19 cellular contexts compared by ENCODE assay signal in the genomic region with DNA sequence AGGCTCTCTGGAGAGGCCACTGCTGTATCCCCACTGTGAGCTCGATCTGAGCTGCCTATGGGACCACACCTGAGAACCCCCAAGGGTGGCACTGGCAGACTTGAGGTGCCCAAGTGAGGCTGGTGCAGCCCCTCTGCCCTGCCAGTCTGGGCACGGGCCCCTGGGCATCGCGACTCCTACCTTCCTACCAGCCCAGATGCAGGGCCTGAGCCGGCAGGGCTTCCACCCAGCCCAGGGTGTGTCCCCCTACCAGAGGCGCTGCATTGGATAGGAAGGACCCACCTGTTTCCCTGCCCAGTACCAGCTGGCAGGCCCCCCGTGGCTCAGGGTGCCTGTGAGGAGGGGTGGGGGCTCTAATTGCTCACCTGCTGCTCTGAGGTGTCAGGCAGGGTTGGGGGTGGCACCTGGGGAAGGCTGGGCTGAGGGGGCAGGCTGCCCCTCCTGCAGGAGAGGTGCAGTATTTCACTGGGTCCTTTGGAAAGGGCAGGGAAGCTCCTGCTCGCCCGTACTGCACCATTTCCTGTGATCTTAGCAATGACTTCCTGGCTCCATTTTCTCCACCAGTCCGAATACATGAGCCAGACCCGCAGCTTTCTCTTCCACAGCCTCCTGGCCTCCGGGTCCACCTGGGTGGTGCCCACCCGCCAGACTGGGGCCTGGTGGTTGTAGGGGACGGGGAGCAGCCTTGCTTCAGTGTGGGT. TPM values are rescaled to one million over a fixed set of nuclear protein-coding genes. Genes with fewer than 3 reads are reported as not detected.
DNase-seq lines count a peak whose midpoint lies in the region; ATAC-seq, FAIRE-seq and TF ChIP-seq lines count a peak whose summit lies in the region.
"Had no signal": no experiment of that assay in that cellular context is flagged by ENCODE, and none has a peak within 500 bp of the region (broad histone marks: within the 10 kb centered on the region; RNA-seq: fewer than 3 reads in every experiment).

No MANE protein-coding gene starts in this region.

- H4K20me1 ChIP-seq in HepG2 (ENCODE audit: insufficient read depth, low read length) = peaks cover 2% of the 10 kb centered on the region; the same call in 1 of the 2 replicates

- H3K27me3 ChIP-seq in right lobe of liver (no peaks in the 10 kb centered on the region), HepG2 (ENCODE audit: control insufficient read depth in 1 of 2, insufficient read depth in 2 of 2, low read length in 2 of 2) (no peaks in the 10 kb centered on the region), aorta (ENCODE audit: control insufficient read depth in 1 of 2, insufficient read depth in 2 of 2, low read length in 1 of 2) (no peaks in the 10 kb centered on the region)
- H3K27me3 ChIP-seq: pancreas had no signal

- H3K27ac ChIP-seq in right lobe of liver = no peak overlapping the region
- no peak overlapping the region for H3K27ac ChIP-seq in HepG2 (ENCODE audit: extremely low read length, insufficient read depth, low read length)
- H3K27ac ChIP-seq in aorta (ENCODE audit: low read depth in 1 of 2, low read length in 2 of 2) = no peak overlapping the region
- H3K27ac ChIP-seq: KMS-11, pancreas, VCaP had no signal

- intact Hi-C loops in right lobe of liver (cut with DNase I) (no loop called here), HepG2 (cut with micrococcal nuclease; ENCODE audit: unreplicated experiment) (no loop called here), activated B cell treated with CpG ODN at 0.5 μM for 24 hours (cut with micrococcal nuclease) (no loop called here), aorta (cut with DNase I) (no loop called here)

- peak overlapping the region; percentile 44 for H3K4me3 Mint-ChIP-seq in activated B cell treated with CpG ODN at 0.5 μM for 24 hours
- H3K4me3 Mint-ChIP-seq: activated CD4-positive, alpha-beta memory T cell treated with anti-CD3 and anti-CD28 coated beads, Interleukin-2, amount 10 ng/mL, durations not matched to agents 7 days and 5 days; CD8-positive, alpha-beta memory T cell had no signal

- DNase-seq in right lobe of liver (peak; percentile 14 to 39 (median 32)), HepG2 (ENCODE audit: low spot score) (no peak), NCI-H1105 (lab: John Stamatoyannopoulos, UW) (peak; percentile 92), activated B cell treated with CpG ODN at 0.5 μM for 24 hours (no peak), aorta (peak; percentile 22 to 57), NCI-H2107 treated with DMSO at 0.1 percent for 48 hours (lab: John Stamatoyannopoulos, UW; ENCODE audit: unreplicated experiment) (no peak), GM12891 (ENCODE audit: insufficient read length, low spot score) (no peak)
- DNase-seq: activated CD4-positive, alpha-beta memory T cell treated with anti-CD3 and anti-CD28 coated beads, Interleukin-2, amount 10 ng/mL, durations not matched to agents 7 days and 5 days; dermis blood vessel endothelial cell; naive B cell; NCI-H1694; NCI-H524 treated with DMSO at 0.1 percent for 48 hours; small intestine had no signal

- H3K36me3 Mint-ChIP-seq in activated B cell treated with CpG ODN at 0.5 μM for 24 hours (ENCODE audit: low read depth) = no peaks in the 10 kb centered on the region
- H3K36me3 Mint-ChIP-seq: CD8-positive, alpha-beta memory T cell; naive B cell had no signal

- no peak for TF ChIP-seq EP300 in HepG2 (IDR thresholded peaks at IDR 0.05; ENCODE audit: low read depth in 2 of 2, low read length in 2 of 2)
- TF ChIP-seq EP300 in HepG2 (CRISPR knock-in tag; IDR thresholded peaks at IDR 0.05; ENCODE audit: borderline replicate concordance) = no peak

- no peaks in the 10 kb centered on the region for H3K27me3 Mint-ChIP-seq in activated B cell treated with CpG ODN at 0.5 μM for 24 hours

- H3K4me1 ChIP-seq in right lobe of liver (peaks cover 0 to 3% (median 1%) of the 10 kb centered on the region in 4 donors), HepG2 (ENCODE audit: insufficient read depth, low read length) (peaks cover 37% of the 10 kb centered on the region), aorta (ENCODE audit: control insufficient read depth in 1 of 2, insufficient read depth in 2 of 2, low read length in 2 of 2) (no peaks in the 10 kb centered on the region)

- no peak overlapping the region for H3K9ac ChIP-seq in HepG2 (ENCODE audit: insufficient read depth, low read depth, low read length)
- H3K9ac ChIP-seq: KMS-11 had no signal

- H3K36me3 ChIP-seq in right lobe of liver (no peaks in the 10 kb centered on the region), HepG2 (replicated peaks in 1 of 2; ENCODE audit: control insufficient read depth in 1 of 2, insufficient read depth in 2 of 2, low read length in 2 of 2) (no peaks in the 10 kb centered on the region), aorta (ENCODE audit: control insufficient read depth in 1 of 2, insufficient read depth in 2 of 2, low read length in 1 of 2) (no peaks in the 10 kb centered on the region)
- H3K36me3 ChIP-seq: pancreas had no signal

- CTCF ChIA-PET in HepG2 (lab: Yijun Ruan, JAX; ENCODE audit: low intra/inter-chr PET ratio, low total read pairs) (no interaction called here), activated B cell treated with CpG ODN at 0.5 μM for 24 hours (lab: Charles Lee) (interaction anchor here (0.8 kb wide), 1 partner anchor 44 kb away, joined by 3 read pairs; no protein-coding TSS in a partner anchor)

- no peak overlapping the region for H3K4me2 ChIP-seq in HepG2 (ENCODE audit: low read depth, low read length)
- H3K4me2 ChIP-seq: KMS-11 had no signal

- no peaks in the 10 kb centered on the region for H3K79me2 ChIP-seq in HepG2 (ENCODE audit: insufficient read depth, low read length)

- H3K4me1 Mint-ChIP-seq in activated B cell treated with CpG ODN at 0.5 μM for 24 hours = peaks cover 50% of the 10 kb centered on the region
- H3K4me1 Mint-ChIP-seq: CD8-positive, alpha-beta memory T cell had no signal

- no peak for TF ChIP-seq POLR2A in right lobe of liver (IDR thresholded peaks at IDR 0.05)
- TF ChIP-seq POLR2A in HepG2 (IDR thresholded peaks at IDR 0.05; ENCODE audit: insufficient read depth in 1 of 2, low read depth in 2 of 2, low read length in 2 of 2) = no peak
- TF ChIP-seq POLR2A in GM12891 (IDR thresholded peaks at IDR 0.05; ENCODE audit: low read depth, low read length) = no peak

- H3K4me3 ChIP-seq in right lobe of liver = no peak overlapping the region
- H3K4me3 ChIP-seq in HepG2 (replicated peaks in 1 of 3; ENCODE audit: insufficient read depth in 1 of 3, low read depth in 2 of 3, low read length in 3 of 3) = no peak overlapping the region
- no peak overlapping the region for H3K4me3 ChIP-seq in aorta (ENCODE audit: low read length in 2 of 2)
- H3K4me3 ChIP-seq: pancreas had no signal

- H2AFZ ChIP-seq in HepG2 (ENCODE audit: low read length) = no peak overlapping the region

- H3K9me3 ChIP-seq in right lobe of liver = no peaks in the 10 kb centered on the region
- no peaks in the 10 kb centered on the region for H3K9me3 ChIP-seq in HepG2 (ENCODE audit: low read length)
- H3K9me3 ChIP-seq in aorta (ENCODE audit: control insufficient read depth, low read length) = no peaks in the 10 kb centered on the region
- H3K9me3 ChIP-seq: pancreas had no signal

- no TSS peak for BruUV-seq in HepG2 (replicated peaks; lab: Mats Ljungman, UMichigan)

- in situ Hi-C loops in HepG2 (cut with HindIII; ENCODE audit: extremely low pct_ligation_motif_present, low pct_unique_long_range_greater_than_20kb) = no loop called here

- ATAC-seq in right lobe of liver (no peak), HepG2 (no peak), activated B cell treated with CpG ODN at 0.5 μM for 24 hours (ENCODE audit: low read depth) (no peak), aorta (ENCODE audit: low FRiP score) (no peak), HG02973 (IDR thresholded peaks at IDR 0.05; ENCODE audit: unreplicated experiment) (no peak)
- ATAC-seq: pancreas had no signal

- H3K9me3 Mint-ChIP-seq in activated B cell treated with CpG ODN at 0.5 μM for 24 hours = no peaks in the 10 kb centered on the region
- H3K9me3 Mint-ChIP-seq: activated CD4-positive, alpha-beta memory T cell treated with anti-CD3 and anti-CD28 coated beads, Interleukin-2, amount 10 ng/mL, durations not matched to agents 7 days and 5 days; CD8-positive, alpha-beta memory T cell; naive B cell had no signal

- no peak for TF ChIP-seq RAD21 in HepG2 (CRISPR knock-in tag; IDR thresholded peaks at IDR 0.05)

- peak overlapping the region; percentile 91 for H3K27ac Mint-ChIP-seq in activated B cell treated with CpG ODN at 0.5 μM for 24 hours
- H3K27ac Mint-ChIP-seq: activated CD4-positive, alpha-beta memory T cell treated with anti-CD3 and anti-CD28 coated beads, Interleukin-2, amount 10 ng/mL, durations not matched to agents 7 days and 5 days; CD8-positive, alpha-beta memory T cell had no signal

- TF ChIP-seq CTCF in right lobe of liver (IDR thresholded peaks at IDR 0.05) (no peak), HepG2 (CRISPR knock-in tag; IDR thresholded peaks at IDR 0.05) (no peak), activated B cell treated with CpG ODN at 0.5 μM for 24 hours (IDR thresholded peaks at IDR 0.05) (no peak)

- FAIRE-seq in HepG2 (lab: Jason Lieb, UNC) (no peak), GM12891 (lab: Jason Lieb, UNC) (no peak)
- FAIRE-seq: pancreas, small intestine had no signal

- POLR2A ChIA-PET in HepG2 (lab: Yijun Ruan, JAX) = no interaction called here
- POLR2A ChIA-PET in activated B cell treated with CpG ODN at 0.5 μM for 24 hours (lab: Charles Lee) = interaction anchor here (0.9 to 4.9 kb wide), 5 partner anchors 8 to 14 kb away, joined by 3 to 89 read pairs (median 3); a partner anchor contains a TSS

- WGBS in right lobe of liver (ENCODE audit: insufficient coverage, low coverage, low lambda C conversion rate, missing lambda C conversion rate) = no CpG with 5 or more reads among the region's 14 CpGs
- WGBS in HepG2 (ENCODE audit: low lambda C conversion rate) = 84% methylated on average over 7 of the region's 14 CpGs
- WGBS in aorta, 2 donors = 86 to 89% methylated on average over 14 of the region's 14 CpGs

RNA-seq across cellular contexts. Expression of a gene that starts 11.8 kb away (rescaled TPM):
- 1 to 10 TPM in 2 of 6 experiments, under 1 TPM in 4; 0.05 to 2.3 (median 0.32) TPM for total RNA-seq in right lobe of liver
- 0.69 and 1.1 TPM in 2 replicates for total RNA-seq in HepG2 (2016; rRNA removed; fragmentation: Illumina TruSeq; extraction: Trizol)
- 0.35 and 0.51 TPM in 2 replicates for total RNA-seq in HepG2 (2016; cell fraction: cytosol; rRNA removed; fragmentation: Illumina TruSeq; extraction: Trizol; ENCODE audit: low read depth)
- 0.39 and 1.1 TPM in 2 replicates for total RNA-seq in HepG2 (2016; cell fraction: insoluble cytoplasmic fraction; rRNA removed; fragmentation: Illumina TruSeq; extraction: Trizol)
- 1.3 and 1.4 TPM in 2 replicates for total RNA-seq in HepG2 (2016; cell fraction: membrane; rRNA removed; fragmentation: Illumina TruSeq; extraction: Trizol)
- total RNA-seq in HepG2 (2016; cell fraction: nucleus; rRNA removed; fragmentation: Illumina TruSeq; extraction: Trizol) = 1.7 and 2.1 TPM in 2 replicates
- 0.49 and 0.59 TPM in 2 replicates for polyA plus RNA-seq in HepG2 (2011; rRNA removed)
- 0.10 and 0.28 TPM in 2 replicates for polyA plus RNA-seq in HepG2 (2011; cell fraction: cytosol; rRNA removed)
- 1.8 and 3.5 TPM in 2 replicates for polyA plus RNA-seq in HepG2 (2011; cell fraction: nucleus; rRNA removed)
- polyA plus RNA-seq in HepG2 (2012) = 0.37 and 0.74 TPM in 2 replicates
- polyA plus RNA-seq in HepG2 (2016; cell fraction: cytosol; fragmentation: Illumina TruSeq; extraction: Trizol; ENCODE audit: low read depth) = 0.45 and 0.53 TPM in 2 replicates
- polyA plus RNA-seq in HepG2 (2016; cell fraction: insoluble cytoplasmic fraction; fragmentation: Illumina TruSeq; extraction: Trizol; ENCODE audit: low read depth) = 1.5 and 1.9 TPM in 2 replicates
- polyA plus RNA-seq in HepG2 (2016; cell fraction: membrane; fragmentation: Illumina TruSeq; extraction: Trizol; ENCODE audit: low read depth) = 0.93 and 1.4 TPM in 2 replicates
- 3.4 and 3.9 TPM in 2 replicates for polyA plus RNA-seq in HepG2 (2016; cell fraction: nucleus; fragmentation: Illumina TruSeq; extraction: Trizol; ENCODE audit: insufficient read depth, low read depth)
- polyA minus RNA-seq in HepG2 (2011; rRNA and poly(A)+ RNA removed; ENCODE audit: low replicate concordance) = 0.48 TPM in 1 of 2 replicates, not detected in the other
- 0.30 and 0.62 TPM in 2 replicates for polyA minus RNA-seq in HepG2 (2011; cell fraction: cytosol; rRNA and poly(A)+ RNA removed)
- 0.99 and 1.2 TPM in 2 replicates for polyA minus RNA-seq in HepG2 (2011; cell fraction: nucleus; rRNA and poly(A)+ RNA removed)
- 2.1 and 2.6 TPM in 2 replicates for total RNA-seq in activated B cell treated with CpG ODN at 0.5 μM for 24 hours
- total RNA-seq in aorta = under 1 TPM in 1 of 2 donors, not detected in 1; 0.18 TPM
- under 1 TPM in 1 of 2 donors, not detected in 1; 0.38 TPM for polyA plus RNA-seq in aorta
- 8.8 TPM for polyA plus RNA-seq in GM12891 (2012; ENCODE audit: low read depth, missing spikeins)
- total RNA-seq: dermis blood vessel endothelial cell had no signal
- polyA plus RNA-seq: AG04450 had no signal

RNA-seq across cellular contexts. Expression of a gene that starts 14.2 kb away (rescaled TPM):
- total RNA-seq in right lobe of liver (1 to 10 TPM; 5.6 to 9.1 (median 7.1) TPM), HepG2 (2016; rRNA removed; fragmentation: Illumina TruSeq; extraction: Trizol) (18.1 and 21.0 TPM in 2 replicates), activated B cell treated with CpG ODN at 0.5 μM for 24 hours (27.0 and 30.1 TPM in 2 replicates), aorta (10 to 100 TPM; 10.6 to 17.4 TPM)
- 5.0 and 5.8 TPM in 2 replicates for total RNA-seq in HepG2 (2016; cell fraction: cytosol; rRNA removed; fragmentation: Illumina TruSeq; extraction: Trizol; ENCODE audit: low read depth)
- total RNA-seq in HepG2 (2016; cell fraction: insoluble cytoplasmic fraction; rRNA removed; fragmentation: Illumina TruSeq; extraction: Trizol) = 20.2 and 20.3 TPM in 2 replicates
- total RNA-seq in HepG2 (2016; cell fraction: membrane; rRNA removed; fragmentation: Illumina TruSeq; extraction: Trizol) = 8.8 and 10.8 TPM in 2 replicates
- 14.3 and 17.1 TPM in 2 replicates for total RNA-seq in HepG2 (2016; cell fraction: nucleus; rRNA removed; fragmentation: Illumina TruSeq; extraction: Trizol)
- polyA plus RNA-seq in HepG2 (2011; rRNA removed) (40.4 and 44.1 TPM in 2 replicates), aorta (10 to 100 TPM in 1 of 2 donors, 1 to 10 TPM in 1; 5.8 to 27.8 TPM)
- 27.5 and 35.0 TPM in 2 replicates for polyA plus RNA-seq in HepG2 (2011; cell fraction: cytosol; rRNA removed)
- polyA plus RNA-seq in HepG2 (2011; cell fraction: nucleus; rRNA removed) = 78.4 and 79.9 TPM in 2 replicates
- 12.9 and 18.3 TPM in 2 replicates for polyA plus RNA-seq in HepG2 (2012)
- 5.5 TPM in 2 replicates for polyA plus RNA-seq in HepG2 (2016; cell fraction: cytosol; fragmentation: Illumina TruSeq; extraction: Trizol; ENCODE audit: low read depth)
- 19.4 and 25.1 TPM in 2 replicates for polyA plus RNA-seq in HepG2 (2016; cell fraction: insoluble cytoplasmic fraction; fragmentation: Illumina TruSeq; extraction: Trizol; ENCODE audit: low read depth)
- polyA plus RNA-seq in HepG2 (2016; cell fraction: membrane; fragmentation: Illumina TruSeq; extraction: Trizol; ENCODE audit: low read depth) = 6.3 and 7.2 TPM in 2 replicates
- polyA plus RNA-seq in HepG2 (2016; cell fraction: nucleus; fragmentation: Illumina TruSeq; extraction: Trizol; ENCODE audit: insufficient read depth, low read depth) = 41.4 and 53.5 TPM in 2 replicates
- 43.7 and 46.5 TPM in 2 replicates for polyA minus RNA-seq in HepG2 (2011; rRNA and poly(A)+ RNA removed; ENCODE audit: low replicate concordance)
- polyA minus RNA-seq in HepG2 (2011; cell fraction: cytosol; rRNA and poly(A)+ RNA removed) = 11.9 and 16.4 TPM in 2 replicates
- polyA minus RNA-seq in HepG2 (2011; cell fraction: nucleus; rRNA and poly(A)+ RNA removed) = 18.4 and 19.5 TPM in 2 replicates
- 23.5 TPM for polyA plus RNA-seq in GM12891 (2012; ENCODE audit: low read depth, missing spikeins)

RNA-seq across cellular contexts. Expression of a gene that starts 39.3 kb away (rescaled TPM):
- 10 to 100 TPM; 42.5 to 54.6 (median 53.4) TPM for total RNA-seq in right lobe of liver
- 21.3 and 31.7 TPM in 2 replicates for total RNA-seq in HepG2 (2016; rRNA removed; fragmentation: Illumina TruSeq; extraction: Trizol)
- 5.7 and 6.3 TPM in 2 replicates for total RNA-seq in HepG2 (2016; cell fraction: cytosol; rRNA removed; fragmentation: Illumina TruSeq; extraction: Trizol; ENCODE audit: low read depth)
- total RNA-seq in HepG2 (2016; cell fraction: insoluble cytoplasmic fraction; rRNA removed; fragmentation: Illumina TruSeq; extraction: Trizol) = 20.0 and 34.6 TPM in 2 replicates
- 26.8 and 28.4 TPM in 2 replicates for total RNA-seq in HepG2 (2016; cell fraction: membrane; rRNA removed; fragmentation: Illumina TruSeq; extraction: Trizol)
- total RNA-seq in HepG2 (2016; cell fraction: nucleus; rRNA removed; fragmentation: Illumina TruSeq; extraction: Trizol) = 13.9 and 17.8 TPM in 2 replicates
- polyA plus RNA-seq in HepG2 (2011; rRNA removed) = 37.4 and 44.3 TPM in 2 replicates
- polyA plus RNA-seq in HepG2 (2011; cell fraction: cytosol; rRNA removed) = 39.8 and 48.5 TPM in 2 replicates
- polyA plus RNA-seq in HepG2 (2011; cell fraction: nucleus; rRNA removed) = 18.5 and 21.7 TPM in 2 replicates
- polyA plus RNA-seq in HepG2 (2012) = 32.1 and 36.9 TPM in 2 replicates
- 9.7 and 10.7 TPM in 2 replicates for polyA plus RNA-seq in HepG2 (2016; cell fraction: cytosol; fragmentation: Illumina TruSeq; extraction: Trizol; ENCODE audit: low read depth)
- polyA plus RNA-seq in HepG2 (2016; cell fraction: insoluble cytoplasmic fraction; fragmentation: Illumina TruSeq; extraction: Trizol; ENCODE audit: low read depth) = 66.4 and 67.1 TPM in 2 replicates
- 27.9 and 28.2 TPM in 2 replicates for polyA plus RNA-seq in HepG2 (2016; cell fraction: membrane; fragmentation: Illumina TruSeq; extraction: Trizol; ENCODE audit: low read depth)
- polyA plus RNA-seq in HepG2 (2016; cell fraction: nucleus; fragmentation: Illumina TruSeq; extraction: Trizol; ENCODE audit: insufficient read depth, low read depth) = 42.7 TPM in 2 replicates
- 33.6 and 37.3 TPM in 2 replicates for polyA minus RNA-seq in HepG2 (2011; rRNA and poly(A)+ RNA removed; ENCODE audit: low replicate concordance)
- 24.6 and 30.2 TPM in 2 replicates for polyA minus RNA-seq in HepG2 (2011; cell fraction: cytosol; rRNA and poly(A)+ RNA removed)
- polyA minus RNA-seq in HepG2 (2011; cell fraction: nucleus; rRNA and poly(A)+ RNA removed) = 8.0 and 10.2 TPM in 2 replicates
- 26.5 and 27.0 TPM in 2 replicates for total RNA-seq in activated B cell treated with CpG ODN at 0.5 μM for 24 hours
- 10 to 100 TPM; 35.4 to 39.0 TPM for total RNA-seq in aorta
- 10 to 100 TPM; 42.0 to 51.0 TPM for polyA plus RNA-seq in aorta
- polyA plus RNA-seq in GM12891 (2012; ENCODE audit: low read depth, missing spikeins) = 10.6 TPM

RNA-seq across cellular contexts. Expression of a gene that starts 52.8 kb away (rescaled TPM):
- total RNA-seq in right lobe of liver = 1 to 10 TPM; 2.2 to 9.6 (median 4.4) TPM
- total RNA-seq in HepG2 (2016; rRNA removed; fragmentation: Illumina TruSeq; extraction: Trizol) = 0.76 and 1.9 TPM in 2 replicates
- total RNA-seq in HepG2 (2016; cell fraction: cytosol; rRNA removed; fragmentation: Illumina TruSeq; extraction: Trizol; ENCODE audit: low read depth) = 0.18 and 0.61 TPM in 2 replicates
- 0.70 and 2.7 TPM in 2 replicates for total RNA-seq in HepG2 (2016; cell fraction: insoluble cytoplasmic fraction; rRNA removed; fragmentation: Illumina TruSeq; extraction: Trizol)
- 0.52 and 0.96 TPM in 2 replicates for total RNA-seq in HepG2 (2016; cell fraction: membrane; rRNA removed; fragmentation: Illumina TruSeq; extraction: Trizol)
- 2.7 and 3.4 TPM in 2 replicates for total RNA-seq in HepG2 (2016; cell fraction: nucleus; rRNA removed; fragmentation: Illumina TruSeq; extraction: Trizol)
- polyA plus RNA-seq in HepG2 (2011; rRNA removed) = 1.9 and 3.5 TPM in 2 replicates
- 0.90 and 1.8 TPM in 2 replicates for polyA plus RNA-seq in HepG2 (2011; cell fraction: cytosol; rRNA removed)
- polyA plus RNA-seq in HepG2 (2011; cell fraction: nucleus; rRNA removed) = 68.1 and 94.7 TPM in 2 replicates
- polyA plus RNA-seq in HepG2 (2012) = 3.6 and 4.8 TPM in 2 replicates
- polyA plus RNA-seq in HepG2 (2016; cell fraction: cytosol; fragmentation: Illumina TruSeq; extraction: Trizol; ENCODE audit: low read depth) = 0.09 and 0.19 TPM in 2 replicates
- polyA plus RNA-seq in HepG2 (2016; cell fraction: insoluble cytoplasmic fraction; fragmentation: Illumina TruSeq; extraction: Trizol; ENCODE audit: low read depth) = 0.80 and 1.3 TPM in 2 replicates
- 0.19 and 0.34 TPM in 2 replicates for polyA plus RNA-seq in HepG2 (2016; cell fraction: membrane; fragmentation: Illumina TruSeq; extraction: Trizol; ENCODE audit: low read depth)
- polyA plus RNA-seq in HepG2 (2016; cell fraction: nucleus; fragmentation: Illumina TruSeq; extraction: Trizol; ENCODE audit: insufficient read depth, low read depth) = 8.1 and 10.4 TPM in 2 replicates
- polyA minus RNA-seq in HepG2 (2011; rRNA and poly(A)+ RNA removed; ENCODE audit: low replicate concordance) = 3.5 and 4.6 TPM in 2 replicates
- polyA minus RNA-seq in HepG2 (2011; cell fraction: cytosol; rRNA and poly(A)+ RNA removed) = 1.7 and 2.4 TPM in 2 replicates
- polyA minus RNA-seq in HepG2 (2011; cell fraction: nucleus; rRNA and poly(A)+ RNA removed) = 5.6 and 10.6 TPM in 2 replicates
- 8.5 and 10.9 TPM in 2 replicates for total RNA-seq in activated B cell treated with CpG ODN at 0.5 μM for 24 hours
- 100 to 1,000 TPM in 1 of 2 donors, 10 to 100 TPM in 1; 91.8 to 223 TPM for total RNA-seq in aorta
- 100 to 1,000 TPM in 1 of 2 donors, 10 to 100 TPM in 1; 53.7 to 332 TPM for polyA plus RNA-seq in aorta
- polyA plus RNA-seq in GM12891 (2012; ENCODE audit: low read depth, missing spikeins) = 0.40 TPM

Comparison
In these comparisons a context has a peak if more than half of its experiments do, and no peak if none do; other contexts are left out.
1. DNase-seq: peak in right lobe of liver (3 of 3), NCI-H1105 (single experiment) and aorta (2 of 2); none in HepG2 (single experiment), activated B cell treated with CpG ODN at 0.5 μM for 24 hours (single experiment), NCI-H2107 treated with DMSO at 0.1 percent for 48 hours (single experiment) and GM12891 (single experiment).